In genomic region chr2:99806758-99807157, GRCh38 we compare ENCODE assay signal across 19 cellular contexts.
DNase-seq lines count a peak whose midpoint lies in the region; ATAC-seq and TF ChIP-seq lines count a peak whose summit lies in the region.
"Had no signal": no experiment of that assay in that cellular context is flagged by ENCODE, and none has a peak within 500 bp of the region (broad histone marks: within the 10 kb centered on the region; RNA-seq: fewer than 3 reads in every experiment).

No MANE protein-coding gene starts in this region.

- H3K4me1 ChIP-seq in heart left ventricle = peaks cover 0 to 6% (median 0%) of the 10 kb centered on the region in 12 donors
- H3K4me1 ChIP-seq: sigmoid colon, uterus had no signal

- no peak overlapping the region for H3K4me3 ChIP-seq in brain microvascular endothelial cell (ENCODE audit: low read depth, low read length)
- H3K4me3 ChIP-seq in heart left ventricle = no peak overlapping the region
- H3K4me3 ChIP-seq: sigmoid colon, uterus had no signal

- peak overlapping the region; percentile 39 for H3K27ac ChIP-seq in brain microvascular endothelial cell
- no peak overlapping the region for H3K27ac ChIP-seq in heart left ventricle
- H3K27ac ChIP-seq: sigmoid colon, uterus had no signal

- peaks cover 0 to 8% (median 0%) of the 10 kb centered on the region in 12 donors for H3K9me3 ChIP-seq in heart left ventricle
- H3K9me3 ChIP-seq: sigmoid colon, uterus had no signal

- H3K36me3 ChIP-seq in brain microvascular endothelial cell (replicated peaks) = no peaks in the 10 kb centered on the region
- no peaks in the 10 kb centered on the region for H3K36me3 ChIP-seq in heart left ventricle
- H3K36me3 ChIP-seq: sigmoid colon, uterus had no signal

- H3K27me3 ChIP-seq in brain microvascular endothelial cell (replicated peaks) = no peaks in the 10 kb centered on the region
- H3K27me3 ChIP-seq in heart left ventricle = no peaks in the 10 kb centered on the region
- H3K27me3 ChIP-seq: sigmoid colon, uterus had no signal

- peak; percentile 39 for DNase-seq in ACHN
- DNase-seq in HS-27A (ENCODE audit: low read depth) = peak; percentile 97
- peak; percentile 77 for DNase-seq in brain microvascular endothelial cell
- DNase-seq in kidney glomerular epithelial cell (lab: John Stamatoyannopoulos, UW) = peak; percentile 55
- DNase-seq in NCI-H1417 treated with DMSO at 0.1 percent for 48 hours (lab: John Stamatoyannopoulos, UW) = no peak
- no peak for DNase-seq in HEK293T (ENCODE audit: extremely low spot score)
- DNase-seq in heart left ventricle = no peak
- DNase-seq: activated CD4-positive, alpha-beta T cell treated with anti-CD3 and anti-CD28 coated beads for 1 hour; erythroblast; H7; Kasumi-1; NCI-H1694; NCI-H524 treated with DMSO at 0.1 percent for 48 hours; RPMI8226; sigmoid colon; stimulated activated naive CD4-positive, alpha-beta T cell; uterus had no signal

- POLR2A ChIA-PET in HEK293T (lab: Yijun Ruan, JAX) = no interaction called here

- intact Hi-C loops in heart left ventricle (cut with DNase I) = no loop called here

- CTCF ChIA-PET in HEK293T (lab: Yijun Ruan, JAX) = no interaction called here

- WGBS in heart left ventricle, 4 donors = 88 to 96% (median 89%) methylated on average over 4 of the region's 4 CpGs

- ATAC-seq in GM19463 (IDR thresholded peaks at IDR 0.05; ENCODE audit: unreplicated experiment) = no peak
- ATAC-seq in heart left ventricle = no peak
- ATAC-seq: activated naive CD4-positive, alpha-beta T cell treated with anti-CD3 and anti-CD28 coated beads, Interleukin-2, amount 50 U/mL, for 72 hours had no signal

- no peak for TF ChIP-seq POLR2A in heart left ventricle (IDR thresholded peaks at IDR 0.05)

- in situ Hi-C loops in ACHN (cut with HindIII; ENCODE audit: low pct_ligation_motif_present, low pct_unique_long_range_greater_than_20kb, low sequenced_read_pairs) (no loop called here), brain microvascular endothelial cell (cut with HindIII; ENCODE audit: low pct_ligation_motif_present, low sequenced_read_pairs) (no loop called here)

- TF ChIP-seq CTCF in brain microvascular endothelial cell (IDR thresholded peaks at IDR 0.05; ENCODE audit: low read depth, low read length, missing control alignments) (no peak), heart left ventricle (IDR thresholded peaks at IDR 0.05) (no peak)

TF ChIP-seq in HEK293T, 16 proteins besides CTCF, POLR2A, EP300 and RAD21:
- TF ChIP-seq ELF4 (IDR thresholded peaks at IDR 0.05) (no peak), LEF1 (IDR thresholded peaks at IDR 0.05; ENCODE audit: borderline replicate concordance) (no peak), NFRKB (IDR thresholded peaks at IDR 0.05) (no peak), L3MBTL2 (conservative IDR thresholded peaks at IDR 0.05) (no peak), HDGF (IDR thresholded peaks at IDR 0.05; ENCODE audit: borderline replicate concordance) (no peak), PKNOX1 (IDR thresholded peaks at IDR 0.05) (no peak)

Comparison
In these comparisons a context has a peak if more than half of its experiments do, and no peak if none do; other contexts are left out.
1. DNase-seq: peak in ACHN (single experiment), HS-27A (single experiment), brain microvascular endothelial cell (single experiment) and kidney glomerular epithelial cell (single experiment); none in NCI-H1417 treated with DMSO at 0.1 percent for 48 hours (single experiment), HEK293T (single experiment) and heart left ventricle (0 of 5).